ENCODE assay signal across 8 cellular contexts in the genomic region with DNA sequence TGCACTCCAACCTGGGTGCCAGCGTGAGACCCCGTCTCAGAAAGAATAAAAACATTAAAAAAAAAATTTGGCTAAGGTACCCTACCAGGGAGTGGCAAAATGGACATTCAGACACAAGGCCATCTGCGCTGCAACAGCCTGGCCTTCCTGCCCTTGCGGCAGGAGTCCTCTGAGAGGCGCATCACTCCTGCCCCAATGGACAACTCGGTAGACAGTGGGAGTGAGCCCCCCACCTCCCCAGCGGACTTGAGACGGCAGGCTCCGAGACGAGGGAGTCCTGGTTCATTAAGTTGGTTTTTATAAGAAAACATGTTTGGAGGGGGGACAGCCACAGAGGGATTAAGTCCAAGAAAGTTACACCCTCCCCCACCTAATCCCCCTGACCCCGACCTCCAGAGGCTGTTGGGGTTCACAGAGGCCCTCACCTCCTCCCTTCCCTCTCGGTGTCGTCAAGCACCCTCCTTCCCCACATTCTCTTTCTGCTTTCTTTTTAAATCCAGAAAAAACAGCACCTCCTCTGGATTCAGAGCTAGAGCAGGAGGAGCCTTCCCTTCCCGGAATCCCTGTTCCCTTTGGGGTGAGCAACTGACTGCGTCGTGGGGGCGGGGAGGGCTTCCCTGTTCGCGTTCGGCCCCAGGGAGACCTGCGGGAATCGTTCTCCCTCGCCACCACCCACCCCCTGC. TPM values are rescaled to one million over a fixed set of nuclear protein-coding genes. Genes with fewer than 3 reads are reported as not detected.
DNase-seq lines count a peak whose midpoint lies in the region; ATAC-seq and TF ChIP-seq lines count a peak whose summit lies in the region.

No MANE protein-coding gene starts in this region.

- peak overlapping the region; percentile 82 to 88 (median 83) for H3K4me3 Mint-ChIP-seq in T-cell

- peaks cover 7 to 10% of the 10 kb centered on the region in 2 experiments for H3K4me1 ChIP-seq in trophoblast cell (ENCODE audit: control insufficient read depth in 1 of 2, insufficient read depth in 2 of 2, low read length in 2 of 2)

- H3K79me2 ChIP-seq in trophoblast cell (ENCODE audit: control insufficient read depth, insufficient read depth, low read length, poor library complexity) = peaks cover 4% of the 10 kb centered on the region

- H3K14ac ChIP-seq in trophoblast cell (ENCODE audit: low read length) = peak overlapping the region; percentile 12

- H3K18ac ChIP-seq in trophoblast cell (ENCODE audit: low read length) = peak overlapping the region; percentile 20

- H4K12ac ChIP-seq in trophoblast cell (ENCODE audit: low read depth, low read length) = peak overlapping the region; percentile 43

- H3K9ac ChIP-seq in trophoblast cell (ENCODE audit: low read length) = peak overlapping the region; percentile 49

- H2BK12ac ChIP-seq in trophoblast cell (ENCODE audit: low read length) = no peak overlapping the region

- CTCF ChIA-PET in T-cell (lab: Charles Lee) = interaction anchor here (0.5 to 2.7 kb wide), 9 partner anchors 8 to 191 kb away, joined by 3 to 19 read pairs (median 5); a partner anchor contains a TSS

- no peak overlapping the region for H3K23ac ChIP-seq in trophoblast cell (ENCODE audit: low read length)

- peak overlapping the region; percentile 24 for H2AFZ ChIP-seq in trophoblast cell (ENCODE audit: insufficient read depth, low read length, poor library complexity)

- peak overlapping the region; percentile 38 for H4K91ac ChIP-seq in trophoblast cell (ENCODE audit: low read depth, low read length)

- H2BK120ac ChIP-seq in trophoblast cell (ENCODE audit: insufficient read depth, low read length, poor library complexity) = no peak overlapping the region

- peaks cover 11% of the 10 kb centered on the region for H3K79me1 ChIP-seq in trophoblast cell (ENCODE audit: low read length)

- no CpG with 5 or more reads among the region's 23 CpGs for WGBS in trophoblast cell (ENCODE audit: extremely low coverage, insufficient coverage, insufficient read length)

- peak overlapping the region; percentile 74 for H3K4me3 ChIP-seq in fibroblast of mammary gland (ENCODE audit: control insufficient read depth, low read depth, low read length)
- H3K4me3 ChIP-seq in trophoblast cell (ENCODE audit: low read depth, low read length) = peak overlapping the region; percentile 70

- peak overlapping the region; percentile 17 for H3K4ac ChIP-seq in trophoblast cell (ENCODE audit: low read depth, low read length)

- peaks cover 7 to 10% of the 10 kb centered on the region in 2 experiments for H3K36me3 ChIP-seq in trophoblast cell (ENCODE audit: control insufficient read depth in 1 of 2, insufficient read depth in 2 of 2, low read length in 2 of 2)

- ATAC-seq in T-cell (replicated peaks in 1 of 4) = no peak

- H3K27me3 Mint-ChIP-seq in T-cell = no peaks in the 10 kb centered on the region

- no peaks in the 10 kb centered on the region for H3K9me3 Mint-ChIP-seq in T-cell

- H2AK5ac ChIP-seq in trophoblast cell (ENCODE audit: low read length) = no peak overlapping the region

- no peaks in the 10 kb centered on the region for H3K27me3 ChIP-seq in trophoblast cell (ENCODE audit: insufficient read depth, low read length)

- peaks cover 49 to 53% (median 52%) of the 10 kb centered on the region in 3 donors for H3K4me1 Mint-ChIP-seq in T-cell

- H3K27ac ChIP-seq in trophoblast cell (ENCODE audit: low read depth, low read length) = peak overlapping the region; percentile 30

- H3K36me3 Mint-ChIP-seq in T-cell = peaks cover 9% of the 10 kb centered on the region

- H3K4me2 ChIP-seq in trophoblast cell (ENCODE audit: low read length) = peak overlapping the region; percentile 98

- peaks cover 3% of the 10 kb centered on the region for H3K9me3 ChIP-seq in trophoblast cell (ENCODE audit: insufficient read depth, low read depth, low read length)

- POLR2A ChIA-PET in T-cell (lab: Charles Lee) = interaction anchor here (0.6 to 1.9 kb wide), 4 partner anchors 29 to 902 kb away, joined by 6 to 12 read pairs (median 10); a partner anchor contains a TSS

- peak overlapping the region; percentile 9 for H2BK5ac ChIP-seq in trophoblast cell (ENCODE audit: low read depth, low read length, poor library complexity)

- H3K27ac Mint-ChIP-seq in T-cell = peak overlapping the region; percentile 88 to 90

- TF ChIP-seq CTCF in fibroblast of mammary gland (conservative IDR thresholded peaks at IDR 0.05; ENCODE audit: control insufficient read depth, insufficient read depth, low read depth, low read length) = peak; percentile 19

- H4K8ac ChIP-seq in trophoblast cell (ENCODE audit: low read depth, low read length) = peak overlapping the region; percentile 68

- DNase-seq in NCI-H2107 treated with DMSO at 0.1 percent for 48 hours (lab: John Stamatoyannopoulos, UW; ENCODE audit: unreplicated experiment) (peak; percentile 51), NCI-H2107 (lab: John Stamatoyannopoulos, UW) (no peak), T-cell (no peak), fibroblast of mammary gland (ENCODE audit: low read depth) (no peak), trophoblast cell (no peak), AG08395 (ENCODE audit: low spot score) (no peak), NCI-H524 treated with DMSO at 0.1 percent for 48 hours (lab: John Stamatoyannopoulos, UW) (no peak)
- no peak for DNase-seq in stimulated activated CD4-positive, alpha-beta T cell treated with anti-CD3 and anti-CD28 coated beads, Interleukin-1b, Interleukin-23, amount 100 ng/mL, for 48 hours

RNA-seq across cellular contexts. Expression of a gene that starts 1.8 kb away (rescaled TPM):
- total RNA-seq in T-cell = 10 to 100 TPM in 1 of 5 donors, 1 to 10 TPM in 4; 6.8 to 13.8 (median 8.0) TPM
- 12.2 and 12.9 TPM in 2 replicates for polyA plus RNA-seq in trophoblast cell (2013)

RNA-seq across cellular contexts. Expression of a gene that starts 24.6 kb away (rescaled TPM):
- under 1 TPM; 0.18 to 0.61 (median 0.42) TPM for total RNA-seq in T-cell
- 0.51 and 0.57 TPM in 2 replicates for polyA plus RNA-seq in trophoblast cell (2013)
